ENCODE assay signal across 8 cellular contexts in the genomic region with DNA sequence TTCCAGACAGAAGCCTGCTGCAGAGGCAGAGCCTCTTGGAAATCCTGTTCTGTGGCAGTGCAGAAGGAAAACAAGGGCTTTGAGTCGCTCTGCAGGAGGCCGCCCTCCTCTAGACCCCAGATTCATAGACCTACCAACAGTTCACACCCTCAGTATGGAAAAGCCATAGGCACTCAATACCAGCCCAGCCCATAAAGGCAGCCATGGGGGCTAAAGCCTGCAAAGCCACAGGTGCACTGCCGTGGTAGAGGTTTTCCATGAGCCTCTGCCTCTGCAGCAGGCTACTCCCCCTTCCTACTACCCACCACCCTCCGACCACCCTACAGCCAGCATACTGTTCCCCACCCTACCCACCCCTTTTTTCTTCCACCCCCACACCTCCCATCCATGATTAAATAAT.
DNase-seq lines count a peak whose midpoint lies in the region; ATAC-seq and TF ChIP-seq lines count a peak whose summit lies in the region.
"Not testable (repeated sequence)": the region's sequence is repeated elsewhere in the genome, so short reads cannot be mapped to it uniquely, and the experiment has no call there.

No MANE protein-coding gene starts in this region.

- H3K9me3 Mint-ChIP-seq in CD14-positive monocyte; activated CD4-positive, alpha-beta T cell treated with anti-CD3 and anti-CD28 coated beads, Interleukin-2, amount 10 ng/mL, durations not matched to agents 24 days and 14 days: not testable (repeated sequence)

- not testable (repeated sequence) for H3K4me3 ChIP-seq in ascending aorta; epithelial cell of esophagus (ENCODE audit: low read length); right cardiac atrium (ENCODE audit: low read length); right lobe of liver; aorta (ENCODE audit: low read length in 2 of 2)

- H3K27ac ChIP-seq in ascending aorta; right cardiac atrium (ENCODE audit: low read length); right lobe of liver; aorta (ENCODE audit: low read depth in 1 of 2, low read length in 2 of 2): not testable (repeated sequence)

- H3K27me3 ChIP-seq in ascending aorta; right cardiac atrium (ENCODE audit: control insufficient read depth, insufficient read depth); right lobe of liver; aorta (ENCODE audit: control insufficient read depth in 1 of 2, insufficient read depth in 2 of 2, low read length in 1 of 2): not testable (repeated sequence)

- ATAC-seq in right cardiac atrium; right lobe of liver; sciatic nerve; aorta (ENCODE audit: low FRiP score): not testable (repeated sequence)

- WGBS in right cardiac atrium, result 89% methylated on average over 4 of the region's 4 CpGs
- 67% methylated on average over 2 of the region's 4 CpGs for WGBS in right lobe of liver (ENCODE audit: insufficient coverage, low coverage, low lambda C conversion rate, missing lambda C conversion rate)
- WGBS in aorta, 2 donors, result 91 to 96% methylated on average over 3 to 4 of the region's 4 CpGs

- DNase-seq in CD14-positive monocyte (ENCODE audit: low spot score), result peak; percentile 44
- DNase-seq in activated CD4-positive, alpha-beta T cell treated with anti-CD3 and anti-CD28 coated beads, Interleukin-2, amount 10 ng/mL, durations not matched to agents 24 days and 14 days, result peak; percentile 47
- DNase-seq in ascending aorta (ENCODE audit: low spot score in 2 of 2), result peak; percentile 7 to 56
- peak; percentile 0 for DNase-seq in epithelial cell of esophagus (ENCODE audit: low read depth)
- DNase-seq in right cardiac atrium, result peak in 2 of 3 donors; percentile 19 to 21
- peak; percentile 11 to 40 (median 32) for DNase-seq in right lobe of liver
- peak; percentile 42 for DNase-seq in sciatic nerve (ENCODE audit: low spot score)
- DNase-seq in aorta, result peak; percentile 35 to 61

- H3K4me1 ChIP-seq in ascending aorta; right cardiac atrium (ENCODE audit: control insufficient read depth, insufficient read depth, low read length); right lobe of liver; aorta (ENCODE audit: control insufficient read depth in 1 of 2, insufficient read depth in 2 of 2, low read length in 2 of 2): not testable (repeated sequence)

- not testable (repeated sequence) for H3K27me3 Mint-ChIP-seq in CD14-positive monocyte (ENCODE audit: low read depth in 3 of 3); activated CD4-positive, alpha-beta T cell treated with anti-CD3 and anti-CD28 coated beads, Interleukin-2, amount 10 ng/mL, durations not matched to agents 24 days and 14 days

- intact Hi-C loops in CD14-positive monocyte (cut with micrococcal nuclease); activated CD4-positive, alpha-beta T cell treated with anti-CD3 and anti-CD28 coated beads, Interleukin-2, amount 10 ng/mL, durations not matched to agents 24 days and 14 days (cut with micrococcal nuclease); ascending aorta (cut with DNase I); right cardiac atrium (cut with DNase I); right lobe of liver (cut with DNase I); sciatic nerve (cut with DNase I); aorta (cut with DNase I): not testable (repeated sequence)

- not testable (repeated sequence) for TF ChIP-seq CTCF in CD14-positive monocyte (IDR thresholded peaks at IDR 0.05); ascending aorta (IDR thresholded peaks at IDR 0.05); epithelial cell of esophagus (IDR thresholded peaks at IDR 0.05; ENCODE audit: insufficient read depth, low read depth, low read length, missing control alignments); right lobe of liver (IDR thresholded peaks at IDR 0.05)

- not testable (repeated sequence) for H3K36me3 Mint-ChIP-seq in CD14-positive monocyte; activated CD4-positive, alpha-beta T cell treated with anti-CD3 and anti-CD28 coated beads, Interleukin-2, amount 10 ng/mL, durations not matched to agents 24 days and 14 days (ENCODE audit: low read depth)

- H3K27ac Mint-ChIP-seq in CD14-positive monocyte; activated CD4-positive, alpha-beta T cell treated with anti-CD3 and anti-CD28 coated beads, Interleukin-2, amount 10 ng/mL, durations not matched to agents 24 days and 14 days: not testable (repeated sequence)

- H3K36me3 ChIP-seq in ascending aorta; right lobe of liver; aorta (ENCODE audit: control insufficient read depth in 1 of 2, insufficient read depth in 2 of 2, low read length in 1 of 2): not testable (repeated sequence)

- H3K4me3 Mint-ChIP-seq in CD14-positive monocyte; activated CD4-positive, alpha-beta T cell treated with anti-CD3 and anti-CD28 coated beads, Interleukin-2, amount 10 ng/mL, durations not matched to agents 24 days and 14 days: not testable (repeated sequence)

- H3K4me1 Mint-ChIP-seq in CD14-positive monocyte; activated CD4-positive, alpha-beta T cell treated with anti-CD3 and anti-CD28 coated beads, Interleukin-2, amount 10 ng/mL, durations not matched to agents 24 days and 14 days: not testable (repeated sequence)

- H3K9me3 ChIP-seq in ascending aorta; right cardiac atrium (ENCODE audit: control insufficient read depth, low read length); right lobe of liver; aorta (ENCODE audit: control insufficient read depth, low read length): not testable (repeated sequence)

- TF ChIP-seq POLR2A in right lobe of liver (IDR thresholded peaks at IDR 0.05), result not testable (repeated sequence)
